In the genomic region with DNA sequence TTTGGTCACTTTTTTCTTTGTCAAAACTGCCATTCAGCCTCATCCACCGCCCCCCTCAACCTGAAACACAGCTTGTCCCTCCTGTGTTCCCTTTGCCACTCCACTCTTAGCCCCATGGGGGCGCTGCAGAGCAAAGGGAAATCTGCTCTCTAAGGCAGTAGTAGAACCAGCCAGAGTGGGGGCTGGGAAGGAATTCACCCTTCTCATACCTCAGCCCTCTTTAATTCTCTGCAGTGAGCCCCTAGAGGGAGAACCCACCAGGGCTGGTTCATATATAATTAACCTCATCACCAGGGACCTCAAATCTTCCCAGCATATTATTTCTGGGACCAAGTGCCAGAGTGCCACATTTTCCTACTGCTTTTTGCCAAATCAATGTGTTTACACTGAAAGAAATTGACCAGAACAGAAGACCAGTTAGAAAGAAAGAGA, we compare ENCODE assay signal across 8 cellular contexts. TPM values are rescaled to one million over a fixed set of nuclear protein-coding genes. Genes with fewer than 3 reads are reported as not detected.
DNase-seq lines count a peak whose midpoint lies in the region; ATAC-seq and TF ChIP-seq lines count a peak whose summit lies in the region.

No MANE protein-coding gene starts in this region.

- peaks cover 73% of the 10 kb centered on the region for H3K4me1 Mint-ChIP-seq in CD4-positive, alpha-beta T cell (ENCODE audit: low read depth)
- peaks cover 31% of the 10 kb centered on the region for H3K4me1 Mint-ChIP-seq in T-helper 17 cell

- peak overlapping the region in 1 of 3 donors; percentile 24 for H3K4me3 ChIP-seq in skeletal muscle tissue (ENCODE audit: low read length in 3 of 3)

- H3K9me3 Mint-ChIP-seq in CD4-positive, alpha-beta T cell, result no peaks in the 10 kb centered on the region

- H3K4me1 ChIP-seq in skeletal muscle tissue (ENCODE audit: control insufficient read depth in 3 of 3, insufficient read depth in 3 of 3, low read length in 3 of 3), result peaks cover 18 to 33% (median 28%) of the 10 kb centered on the region in 3 donors

- no peak overlapping the region for H3K27ac ChIP-seq in CD4-positive, alpha-beta T cell (ENCODE audit: low read depth, low read length)
- H3K27ac ChIP-seq in skeletal muscle tissue (ENCODE audit: low read depth, low read length), result peak overlapping the region; percentile 100

- H3K4me3 Mint-ChIP-seq in CD4-positive, alpha-beta T cell, result peak overlapping the region; percentile 75
- peak overlapping the region; percentile 57 for H3K4me3 Mint-ChIP-seq in T-helper 17 cell

- ATAC-seq in CD4-positive, alpha-beta T cell (ENCODE audit: poor library complexity), result peak; percentile 41
- ATAC-seq in GM21737 (IDR thresholded peaks at IDR 0.05; ENCODE audit: unreplicated experiment) (peak; percentile 48), T-helper 17 cell (peak; percentile 52), GM18505 (IDR thresholded peaks at IDR 0.05; ENCODE audit: unreplicated experiment) (no peak)

- no peaks in the 10 kb centered on the region for H3K9me3 ChIP-seq in CD4-positive, alpha-beta T cell (ENCODE audit: control insufficient read depth, low read length)
- no peaks in the 10 kb centered on the region for H3K9me3 ChIP-seq in T-helper 17 cell (ENCODE audit: control insufficient read depth, low read length, poor library complexity, severe bottlenecking)
- H3K9me3 ChIP-seq in skeletal muscle tissue (ENCODE audit: control insufficient read depth in 3 of 3, low read length in 3 of 3), result no peaks in the 10 kb centered on the region

- H3K27ac Mint-ChIP-seq in CD4-positive, alpha-beta T cell, result peak overlapping the region; percentile 99
- H3K27ac Mint-ChIP-seq in T-helper 17 cell, result peak overlapping the region; percentile 99

- intact Hi-C loops in CD4-positive, alpha-beta T cell (cut with DNase I, micrococcal nuclease), result loop anchor here (2.0 to 10.0 kb wide), 3 partner anchors 29 to 757 kb away; no protein-coding TSS in a partner anchor

- TF ChIP-seq CTCF in CD4-positive, alpha-beta T cell (IDR thresholded peaks at IDR 0.05), result peak; percentile 92

- no peak for TF ChIP-seq POLR2A in GM18505 (IDR thresholded peaks at IDR 0.05; ENCODE audit: borderline replicate concordance, extremely low read depth, insufficient read depth, insufficient read length)

- CTCF ChIA-PET in CD4-positive, alpha-beta T cell (lab: Charles Lee), result interaction anchor here (0.6 to 2.1 kb wide), 25 partner anchors 9 to 1207 kb away, joined by 3 to 7 read pairs (median 3); a partner anchor contains a TSS

- H3K36me3 Mint-ChIP-seq in CD4-positive, alpha-beta T cell (ENCODE audit: low read depth), result peaks cover 24% of the 10 kb centered on the region
- H3K36me3 Mint-ChIP-seq in T-helper 17 cell (ENCODE audit: low read depth), result peaks cover 6% of the 10 kb centered on the region

- no peaks in the 10 kb centered on the region for H3K27me3 ChIP-seq in CD4-positive, alpha-beta T cell (ENCODE audit: control insufficient read depth, insufficient read depth, low read length)
- no peaks in the 10 kb centered on the region for H3K27me3 ChIP-seq in skeletal muscle tissue (ENCODE audit: control insufficient read depth in 3 of 3, insufficient read depth in 3 of 3, low read length in 3 of 3)

- H3K9ac ChIP-seq in skeletal muscle tissue (ENCODE audit: low read depth in 1 of 3, low read length in 3 of 3), result peak overlapping the region; percentile 57 to 100 (median 99)

- H3K27me3 Mint-ChIP-seq in CD4-positive, alpha-beta T cell, result no peaks in the 10 kb centered on the region
- no peaks in the 10 kb centered on the region for H3K27me3 Mint-ChIP-seq in T-helper 17 cell

- POLR2A ChIA-PET in CD4-positive, alpha-beta T cell (lab: Charles Lee), result interaction anchor here (0.7 to 3.2 kb wide), 3 partner anchors 10 to 406 kb away, joined by 3 to 28 read pairs (median 5); a partner anchor contains a TSS

- H3K36me3 ChIP-seq in skeletal muscle tissue (ENCODE audit: control insufficient read depth in 3 of 3, insufficient read depth in 3 of 3, low read length in 3 of 3), result peaks cover 0 to 3% (median 0%) of the 10 kb centered on the region in 3 donors

- peak; percentile 81 to 92 (median 84) for DNase-seq in CD4-positive, alpha-beta T cell
- DNase-seq in NCI-H1436 treated with DMSO at 0.1 percent for 48 hours (lab: John Stamatoyannopoulos, UW) (peak; percentile 72), T-helper 17 cell (peak; percentile 69 to 91 (median 72)), anterior cingulate cortex (lab: John Stamatoyannopoulos, UW) (peak; percentile 24 to 98 (median 80)), hippocampal formation (lab: John Stamatoyannopoulos, UW) (peak; percentile 78 to 81)

RNA-seq across cellular contexts. Expression of a gene that starts 2.8 kb away (rescaled TPM):
- 10 to 100 TPM; 76.6 to 79.6 TPM for total RNA-seq in CD4-positive, alpha-beta T cell
- total RNA-seq in T-helper 17 cell (10 to 100 TPM; 25.8 to 29.7 TPM), skeletal muscle tissue (7.8 TPM)

RNA-seq across cellular contexts. Expression of a gene that starts 45.7 kb away (rescaled TPM):
- total RNA-seq in CD4-positive, alpha-beta T cell, result not detected
- total RNA-seq in T-helper 17 cell (not detected), skeletal muscle tissue (not detected)
